Comparison of ENCODE assay signal across 8 cellular contexts in the genomic region with DNA sequence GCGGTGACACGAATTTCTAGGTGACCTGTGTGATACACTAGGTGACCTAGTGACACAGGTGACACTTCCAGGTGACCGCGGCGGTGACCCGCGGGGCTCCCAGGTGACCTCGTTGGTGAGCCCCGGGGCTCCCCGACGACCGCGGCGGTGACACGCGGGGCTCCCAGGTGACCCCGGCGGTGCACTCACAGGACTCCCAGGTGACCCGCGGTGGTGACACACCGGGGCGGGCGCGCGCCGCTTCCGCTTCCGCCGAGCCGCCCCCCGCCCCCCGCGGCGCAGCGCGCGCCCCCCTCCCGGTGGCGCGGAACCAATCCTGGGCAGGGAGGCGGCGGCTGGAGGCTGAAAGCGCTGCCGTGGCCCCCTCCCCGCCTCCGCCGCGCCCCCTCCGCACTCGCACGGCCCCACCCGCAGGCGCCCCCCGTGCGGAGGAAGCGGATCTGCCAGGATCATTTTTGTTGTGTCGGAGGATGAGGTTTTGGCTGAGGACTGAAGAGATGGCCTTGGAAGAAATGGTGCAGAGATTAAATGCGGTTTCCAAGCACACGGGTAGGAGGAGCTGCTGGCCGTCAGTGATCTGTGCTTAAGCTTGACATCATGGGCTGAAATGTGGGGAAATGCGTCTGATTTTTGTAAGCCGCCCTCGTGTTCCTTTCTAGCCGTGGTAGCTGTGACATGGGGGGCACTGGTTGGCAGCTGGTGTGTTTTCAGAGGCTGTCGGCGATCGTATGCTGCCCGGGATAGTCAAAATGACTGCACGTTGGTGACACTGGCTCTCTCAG. TPM values are rescaled to one million over a fixed set of nuclear protein-coding genes. Genes with fewer than 3 reads are reported as not detected.
DNase-seq lines count a peak whose midpoint lies in the region; ATAC-seq, FAIRE-seq and TF ChIP-seq lines count a peak whose summit lies in the region.

A gene with protein sequence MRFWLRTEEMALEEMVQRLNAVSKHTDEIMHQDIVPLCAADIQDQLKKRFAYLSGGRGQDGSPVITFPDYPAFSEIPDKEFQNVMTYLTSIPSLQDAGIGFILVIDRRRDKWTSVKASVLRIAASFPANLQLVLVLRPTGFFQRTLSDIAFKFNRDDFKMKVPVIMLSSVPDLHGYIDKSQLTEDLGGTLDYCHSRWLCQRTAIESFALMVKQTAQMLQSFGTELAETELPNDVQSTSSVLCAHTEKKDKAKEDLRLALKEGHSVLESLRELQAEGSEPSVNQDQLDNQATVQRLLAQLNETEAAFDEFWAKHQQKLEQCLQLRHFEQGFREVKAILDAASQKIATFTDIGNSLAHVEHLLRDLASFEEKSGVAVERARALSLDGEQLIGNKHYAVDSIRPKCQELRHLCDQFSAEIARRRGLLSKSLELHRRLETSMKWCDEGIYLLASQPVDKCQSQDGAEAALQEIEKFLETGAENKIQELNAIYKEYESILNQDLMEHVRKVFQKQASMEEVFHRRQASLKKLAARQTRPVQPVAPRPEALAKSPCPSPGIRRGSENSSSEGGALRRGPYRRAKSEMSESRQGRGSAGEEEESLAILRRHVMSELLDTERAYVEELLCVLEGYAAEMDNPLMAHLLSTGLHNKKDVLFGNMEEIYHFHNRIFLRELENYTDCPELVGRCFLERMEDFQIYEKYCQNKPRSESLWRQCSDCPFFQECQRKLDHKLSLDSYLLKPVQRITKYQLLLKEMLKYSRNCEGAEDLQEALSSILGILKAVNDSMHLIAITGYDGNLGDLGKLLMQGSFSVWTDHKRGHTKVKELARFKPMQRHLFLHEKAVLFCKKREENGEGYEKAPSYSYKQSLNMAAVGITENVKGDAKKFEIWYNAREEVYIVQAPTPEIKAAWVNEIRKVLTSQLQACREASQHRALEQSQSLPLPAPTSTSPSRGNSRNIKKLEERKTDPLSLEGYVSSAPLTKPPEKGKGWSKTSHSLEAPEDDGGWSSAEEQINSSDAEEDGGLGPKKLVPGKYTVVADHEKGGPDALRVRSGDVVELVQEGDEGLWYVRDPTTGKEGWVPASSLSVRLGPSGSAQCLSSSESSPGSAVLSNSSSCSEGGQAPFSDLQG (plus strand): TSS at position 305 of the 782 bp plus-strand sequence. CDS start 166 bp downstream, at position 471.

- FAIRE-seq in frontal cortex (lab: Jason Lieb, UNC) = no peak

- no peaks in the 10 kb centered on the region for H3K36me3 Mint-ChIP-seq in activated T-helper 17 cell treated with anti-CD3 and anti-CD28 coated beads, Interleukin-2, amount 50 U/mL, for 72 hours (ENCODE audit: low read depth)
- H3K36me3 Mint-ChIP-seq in neural progenitor cell = peaks cover 16% of the 10 kb centered on the region

- H3K36me3 ChIP-seq in neural progenitor cell (no peaks in the 10 kb centered on the region), stomach smooth muscle (ENCODE audit: control insufficient read depth in 2 of 2, insufficient read depth in 2 of 2, low read length in 2 of 2) (no peaks in the 10 kb centered on the region)

- no peak within 1 kb of the TSS for H3K9ac ChIP-seq in neural progenitor cell
- H3K9ac ChIP-seq in stomach smooth muscle (ENCODE audit: low read length in 2 of 2) = no peak within 1 kb of the TSS

- no peaks in the 10 kb centered on the region for H3K9me3 ChIP-seq in neural progenitor cell (ENCODE audit: low read depth)
- no peaks in the 10 kb centered on the region for H3K9me3 ChIP-seq in stomach smooth muscle (ENCODE audit: control insufficient read depth in 2 of 2, low read length in 2 of 2)

- H3K9me3 Mint-ChIP-seq in activated T-helper 17 cell treated with anti-CD3 and anti-CD28 coated beads, Interleukin-2, amount 50 U/mL, for 72 hours = peaks cover 5% of the 10 kb centered on the region
- H3K9me3 Mint-ChIP-seq in neural progenitor cell = peaks cover 13% of the 10 kb centered on the region

- H3K4me3 ChIP-seq in neural progenitor cell (peak within 1 kb of the TSS; percentile 72), stomach smooth muscle (ENCODE audit: low read length in 2 of 2) (peak within 1 kb of the TSS; percentile 66 to 67)

- peak within 1 kb of the TSS; percentile 74 for H3K27ac Mint-ChIP-seq in activated T-helper 17 cell treated with anti-CD3 and anti-CD28 coated beads, Interleukin-2, amount 50 U/mL, for 72 hours
- H3K27ac Mint-ChIP-seq in neural progenitor cell = no peak within 1 kb of the TSS

- H2AFZ ChIP-seq in neural progenitor cell (replicated peaks) = no peak within 1 kb of the TSS

- peaks cover 13% of the 10 kb centered on the region for H3F3A ChIP-seq in neural progenitor cell (ENCODE audit: low read depth)

- H3K27me3 ChIP-seq in neural progenitor cell = peaks cover 39% of the 10 kb centered on the region
- H3K27me3 ChIP-seq in stomach smooth muscle (ENCODE audit: control insufficient read depth in 1 of 2, insufficient read depth in 2 of 2, low read length in 2 of 2) = peaks cover 39 to 41% of the 10 kb centered on the region in 2 donors

- peaks cover 24% of the 10 kb centered on the region for H3K4me1 Mint-ChIP-seq in activated T-helper 17 cell treated with anti-CD3 and anti-CD28 coated beads, Interleukin-2, amount 50 U/mL, for 72 hours
- H3K4me1 Mint-ChIP-seq in neural progenitor cell = peaks cover 18% of the 10 kb centered on the region

- TF ChIP-seq CTCF in neural progenitor cell (IDR thresholded peaks at IDR 0.05) = peak; percentile 33

- DNase-seq in NCI-H2029 (lab: John Stamatoyannopoulos, UW) (peak; percentile 57), NCI-H2029 treated with DMSO at 0.1 percent for 48 hours (lab: John Stamatoyannopoulos, UW) (no peak), NOMO-1 treated with DMSO at 0.1 percent for 48 hours (lab: John Stamatoyannopoulos, UW; ENCODE audit: unreplicated experiment) (peak; percentile 65), frontal cortex (ENCODE audit: low spot score in 2 of 2) (peak; percentile 69 to 75), neural progenitor cell (ENCODE audit: low spot score) (peak; percentile 68)

- H3K4me3 Mint-ChIP-seq in activated T-helper 17 cell treated with anti-CD3 and anti-CD28 coated beads, Interleukin-2, amount 50 U/mL, for 72 hours = peak within 1 kb of the TSS; percentile 87
- H3K4me3 Mint-ChIP-seq in neural progenitor cell = peak within 1 kb of the TSS; percentile 89

- peaks cover 19% of the 10 kb centered on the region for H3K79me2 ChIP-seq in neural progenitor cell (ENCODE audit: low read depth)

- ATAC-seq in activated T-helper 17 cell treated with anti-CD3 and anti-CD28 coated beads, Interleukin-2, amount 50 U/mL, for 72 hours (replicated peaks) = peak; percentile 78
- ATAC-seq in HG03108 (IDR thresholded peaks at IDR 0.05; ENCODE audit: unreplicated experiment) = no peak

- H4K20me1 ChIP-seq in neural progenitor cell (ENCODE audit: low read depth) = peaks cover 61% of the 10 kb centered on the region

- peaks cover 13% of the 10 kb centered on the region for H3K4me1 ChIP-seq in neural progenitor cell
- H3K4me1 ChIP-seq in stomach smooth muscle (ENCODE audit: control insufficient read depth, insufficient read depth, low read length) = peaks cover 16% of the 10 kb centered on the region

- peak within 1 kb of the TSS; percentile 99 for H3K4me2 ChIP-seq in neural progenitor cell

- H3K27me3 Mint-ChIP-seq in activated T-helper 17 cell treated with anti-CD3 and anti-CD28 coated beads, Interleukin-2, amount 50 U/mL, for 72 hours = no peaks in the 10 kb centered on the region
- peaks cover 10% of the 10 kb centered on the region for H3K27me3 Mint-ChIP-seq in neural progenitor cell (ENCODE audit: insufficient read depth, low read depth)

- H3K27ac ChIP-seq in neural progenitor cell (no peak within 1 kb of the TSS), stomach smooth muscle (ENCODE audit: low read length) (no peak within 1 kb of the TSS)

RNA-seq across cellular contexts. Expression of the gene that starts here (rescaled TPM):
- total RNA-seq in activated T-helper 17 cell treated with anti-CD3 and anti-CD28 coated beads, Interleukin-2, amount 50 U/mL, for 72 hours = 1 to 10 TPM; 2.0 to 3.0 TPM
- total RNA-seq in frontal cortex (137 TPM), neural progenitor cell (ENCODE audit: low replicate concordance) (40.4 and 59.2 TPM in 2 replicates)

Comparison
In these comparisons a context has a peak if more than half of its experiments do, and no peak if none do; other contexts are left out.
1. RNA of the gene that starts here (total RNA-seq): 137 TPM in frontal cortex (single experiment) and 40.4 to 59.2 TPM in neural progenitor cell; 2.0 to 3.0 TPM in activated T-helper 17 cell treated with anti-CD3 and anti-CD28 coated beads, Interleukin-2, amount 50 U/mL, for 72 hours; every median in the first group is over 10 times any median in the second.